1 cellular context compared by ENCODE assay signal in genomic region chr2:215917953-215918620, GRCh38.
TF ChIP-seq lines count a peak whose summit lies in the region.

No MANE protein-coding gene starts in this region.

TF ChIP-seq in GM12878, 131 proteins besides CTCF, POLR2A, EP300 and RAD21 (continued from another document):
- TF ChIP-seq, protein P1, sequence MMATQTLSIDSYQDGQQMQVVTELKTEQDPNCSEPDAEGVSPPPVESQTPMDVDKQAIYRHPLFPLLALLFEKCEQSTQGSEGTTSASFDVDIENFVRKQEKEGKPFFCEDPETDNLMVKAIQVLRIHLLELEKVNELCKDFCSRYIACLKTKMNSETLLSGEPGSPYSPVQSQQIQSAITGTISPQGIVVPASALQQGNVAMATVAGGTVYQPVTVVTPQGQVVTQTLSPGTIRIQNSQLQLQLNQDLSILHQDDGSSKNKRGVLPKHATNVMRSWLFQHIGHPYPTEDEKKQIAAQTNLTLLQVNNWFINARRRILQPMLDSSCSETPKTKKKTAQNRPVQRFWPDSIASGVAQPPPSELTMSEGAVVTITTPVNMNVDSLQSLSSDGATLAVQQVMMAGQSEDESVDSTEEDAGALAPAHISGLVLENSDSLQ (IDR thresholded peaks at IDR 0.05), result no peak
